21 cellular contexts compared by ENCODE assay signal in the genomic region with DNA sequence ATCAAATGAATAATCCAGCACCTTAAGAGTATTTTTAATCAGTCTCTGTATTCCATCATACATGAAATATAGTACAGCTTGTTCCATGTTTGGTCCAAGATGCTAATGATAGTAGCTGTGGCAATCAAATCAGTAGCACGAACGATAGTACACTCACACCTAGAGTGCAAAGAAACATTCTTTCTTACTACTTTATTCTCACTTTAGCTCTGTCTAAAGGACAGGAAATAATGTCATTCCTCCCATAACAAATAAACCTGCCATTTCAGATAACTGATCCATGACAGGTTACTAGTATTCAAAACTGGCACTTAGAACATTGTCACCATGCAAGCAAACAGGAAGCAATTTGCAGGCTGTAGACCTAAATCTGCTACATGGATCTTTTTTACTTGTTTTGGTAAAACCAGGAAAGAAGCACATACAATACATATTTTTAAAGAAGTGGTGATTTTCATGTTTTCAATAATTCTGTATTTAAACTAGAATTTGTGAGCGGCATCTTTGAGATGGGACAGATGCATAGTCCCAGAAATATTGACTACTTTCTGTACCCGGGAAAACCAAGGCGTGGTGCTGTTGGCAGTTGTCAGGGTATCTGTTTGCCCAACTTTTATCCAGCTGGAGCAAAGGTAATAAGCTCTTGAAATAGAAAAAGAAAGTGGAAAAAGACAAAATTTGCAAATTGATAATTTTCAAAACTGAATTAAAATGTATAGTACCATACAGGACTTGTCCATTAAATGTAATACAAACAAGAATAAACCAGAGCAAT. TPM values are rescaled to one million over a fixed set of nuclear protein-coding genes. Genes with fewer than 3 reads are reported as not detected.
DNase-seq lines count a peak whose midpoint lies in the region; ATAC-seq and TF ChIP-seq lines count a peak whose summit lies in the region.
"Had no signal": no experiment of that assay in that cellular context is flagged by ENCODE, and none has a peak within 500 bp of the region (broad histone marks: within the 10 kb centered on the region; RNA-seq: fewer than 3 reads in every experiment).

No MANE protein-coding gene starts in this region.

- H3K4me1 Mint-ChIP-seq in activated T-cell treated with anti-CD3 and anti-CD28 coated beads, Interleukin-2, amount 50 U/mL, for 24 hours (ENCODE audit: low read depth): peaks cover 28% of the 10 kb centered on the region
- H3K4me1 Mint-ChIP-seq: CD14-positive monocyte, neural crest cell had no signal

- no peaks in the 10 kb centered on the region for H3K27me3 Mint-ChIP-seq in activated T-cell treated with anti-CD3 and anti-CD28 coated beads, Interleukin-2, amount 50 U/mL, for 24 hours
- H3K27me3 Mint-ChIP-seq: activated naive CD4-positive, alpha-beta T cell treated with anti-CD3 and anti-CD28 coated beads, Interleukin-2, amount 10 ng/mL, durations not matched to agents 7 days and 5 days; memory B cell had no signal

- peak overlapping the region; percentile 3 for H3K4me3 Mint-ChIP-seq in activated T-cell treated with anti-CD3 and anti-CD28 coated beads, Interleukin-2, amount 50 U/mL, for 24 hours
- H3K4me3 Mint-ChIP-seq: activated naive CD4-positive, alpha-beta T cell treated with anti-CD3 and anti-CD28 coated beads, Interleukin-2, amount 10 ng/mL, durations not matched to agents 7 days and 5 days; CD14-positive monocyte; memory B cell; neural crest cell; T-helper 17 cell; WTC11 had no signal

- no peaks in the 10 kb centered on the region for H3K36me3 Mint-ChIP-seq in activated T-cell treated with anti-CD3 and anti-CD28 coated beads, Interleukin-2, amount 50 U/mL, for 24 hours (ENCODE audit: low read depth)
- H3K36me3 Mint-ChIP-seq: activated naive CD4-positive, alpha-beta T cell treated with anti-CD3 and anti-CD28 coated beads, Interleukin-2, amount 10 ng/mL, durations not matched to agents 7 days and 5 days; CD14-positive monocyte; memory B cell; WTC11 had no signal

- H3K9me2 ChIP-seq in Loucy (replicated peaks; ENCODE audit: low read depth, low read length): no peaks in the 10 kb centered on the region

- H3K9ac ChIP-seq in Loucy (ENCODE audit: low read depth, low read length, poor library complexity, severe bottlenecking) (peak overlapping the region; percentile 49), endocrine pancreas (ENCODE audit: control insufficient read depth, insufficient read depth, low read length) (no peak overlapping the region)

- H3K79me2 ChIP-seq in Loucy (ENCODE audit: insufficient read depth, low read length): peaks cover 100% of the 10 kb centered on the region

- TF ChIP-seq CTCF in Loucy (conservative IDR thresholded peaks at IDR 0.05; ENCODE audit: low read length): no peak

- no peak overlapping the region for H3K27ac ChIP-seq in SJCRH30
- H3K27ac ChIP-seq: brain microvascular endothelial cell, esophagus muscularis mucosa had no signal

- no peak for DNase-seq in activated T-cell treated with anti-CD3 and anti-CD28 coated beads, Interleukin-2, amount 50 U/mL, for 24 hours
- no peak for DNase-seq in activated T-cell treated with anti-CD3 and anti-CD28 coated beads, Interleukin-2, amount 50 U/mL, for 48 hours
- DNase-seq in stimulated activated naive CD8-positive, alpha-beta T cell treated with anti-CD3 and anti-CD28 coated beads, Interleukin-15, Interleukin-2, amounts not matched to agents 100 U/mL and 50 U/mL, for 24 hours: no peak
- DNase-seq in UCSD-AML1 (lab: John Stamatoyannopoulos, UW; ENCODE audit: unreplicated experiment): no peak
- no peak for DNase-seq in cerebellum (ENCODE audit: low spot score)
- no peak for DNase-seq in SJCRH30
- DNase-seq: activated naive CD4-positive, alpha-beta T cell treated with anti-CD3 and anti-CD28 coated beads, Interleukin-2, amount 10 ng/mL, durations not matched to agents 7 days and 5 days; brain microvascular endothelial cell; glutamatergic neuron; NCI-H1694; NCI-H2227 treated with DMSO at 0.1 percent for 48 hours; SHP77 treated with DMSO at 0.1 percent for 48 hours; T-helper 17 cell had no signal

- H3K9me3 Mint-ChIP-seq in activated T-cell treated with anti-CD3 and anti-CD28 coated beads, Interleukin-2, amount 50 U/mL, for 24 hours: no peaks in the 10 kb centered on the region
- H3K9me3 Mint-ChIP-seq: activated naive CD4-positive, alpha-beta T cell treated with anti-CD3 and anti-CD28 coated beads, Interleukin-2, amount 10 ng/mL, durations not matched to agents 7 days and 5 days; CD14-positive monocyte; memory B cell; neural crest cell; WTC11 had no signal

- peak; percentile 66 for ATAC-seq in stimulated activated naive CD8-positive, alpha-beta T cell treated with anti-CD3 and anti-CD28 coated beads, Interleukin-15, Interleukin-2, amounts not matched to agents 100 U/mL and 50 U/mL, for 24 hours
- ATAC-seq: T-helper 17 cell, WTC11 had no signal

- no peak overlapping the region for H2AFZ ChIP-seq in Loucy (ENCODE audit: low read length)

- H3K4me3 ChIP-seq in Loucy (ENCODE audit: low read length, poor library complexity, severe bottlenecking) (peak overlapping the region; percentile 36), endocrine pancreas (ENCODE audit: control insufficient read depth, insufficient read depth, low read length) (peak overlapping the region; percentile 71), SJCRH30 (no peak overlapping the region)
- H3K4me3 ChIP-seq: esophagus muscularis mucosa had no signal

- peaks cover 22% of the 10 kb centered on the region for H3F3A ChIP-seq in Loucy (ENCODE audit: low read depth)

- peak overlapping the region; percentile 88 for H3K4me2 ChIP-seq in Loucy (ENCODE audit: low read depth, low read length, poor library complexity, severe bottlenecking)

- H3K36me3 ChIP-seq in Loucy (ENCODE audit: insufficient read depth, low read length): peaks cover 69% of the 10 kb centered on the region
- no peaks in the 10 kb centered on the region for H3K36me3 ChIP-seq in endocrine pancreas (ENCODE audit: control insufficient read depth, insufficient read depth, low read length)
- H3K36me3 ChIP-seq in SJCRH30: no peaks in the 10 kb centered on the region
- H3K36me3 ChIP-seq: brain microvascular endothelial cell, esophagus muscularis mucosa had no signal

- H3K4me1 ChIP-seq in Loucy (ENCODE audit: insufficient read depth, low read length, poor library complexity, severe bottlenecking) (peaks cover 78% of the 10 kb centered on the region), endocrine pancreas (ENCODE audit: control insufficient read depth, insufficient read depth, low read length) (peaks cover 7% of the 10 kb centered on the region), SJCRH30 (no peaks in the 10 kb centered on the region)

- H4K20me1 ChIP-seq in Loucy (ENCODE audit: insufficient read depth, low read length, poor library complexity, severe bottlenecking): peaks cover 100% of the 10 kb centered on the region

- H3K27me3 ChIP-seq in Loucy (ENCODE audit: insufficient read depth, low read length, poor library complexity, severe bottlenecking): no peaks in the 10 kb centered on the region
- H3K27me3 ChIP-seq in endocrine pancreas (ENCODE audit: control insufficient read depth, insufficient read depth, low read length): no peaks in the 10 kb centered on the region
- H3K27me3 ChIP-seq in SJCRH30: no peaks in the 10 kb centered on the region
- H3K27me3 ChIP-seq: brain microvascular endothelial cell, esophagus muscularis mucosa had no signal

- H3K27ac Mint-ChIP-seq in activated T-cell treated with anti-CD3 and anti-CD28 coated beads, Interleukin-2, amount 50 U/mL, for 24 hours: peak overlapping the region; percentile 67
- H3K27ac Mint-ChIP-seq: activated naive CD4-positive, alpha-beta T cell treated with anti-CD3 and anti-CD28 coated beads, Interleukin-2, amount 10 ng/mL, durations not matched to agents 7 days and 5 days; CD14-positive monocyte; memory B cell; T-helper 17 cell; WTC11 had no signal

- H3K9me3 ChIP-seq in Loucy (ENCODE audit: insufficient read depth, low read depth, low read length): no peaks in the 10 kb centered on the region
- H3K9me3 ChIP-seq in endocrine pancreas (ENCODE audit: control insufficient read depth, low read length): no peaks in the 10 kb centered on the region
- H3K9me3 ChIP-seq in SJCRH30 (replicated peaks): no peaks in the 10 kb centered on the region
- H3K9me3 ChIP-seq: esophagus muscularis mucosa had no signal

RNA-seq across cellular contexts. Expression of a gene that starts 49.5 kb away (rescaled TPM):
- total RNA-seq in cerebellum: 17.7 TPM
- 1.9 and 2.8 TPM in 2 replicates for total RNA-seq in SJCRH30 (2014; rRNA removed; shearing (Covaris generic))
- total RNA-seq: G401 had no signal
